Comparison of ENCODE assay signal across 8 cellular contexts in genomic region chr16:81077077-81077940, GRCh38. TPM values are rescaled to one million over a fixed set of nuclear protein-coding genes. Genes with fewer than 3 reads are reported as not detected.
A peak's percentile ranks its signal among the peaks of the same experiment; 100 is the strongest.
DNase-seq lines count a peak whose midpoint lies in the region; ATAC-seq, FAIRE-seq and TF ChIP-seq lines count a peak whose summit lies in the region.

A gene with protein sequence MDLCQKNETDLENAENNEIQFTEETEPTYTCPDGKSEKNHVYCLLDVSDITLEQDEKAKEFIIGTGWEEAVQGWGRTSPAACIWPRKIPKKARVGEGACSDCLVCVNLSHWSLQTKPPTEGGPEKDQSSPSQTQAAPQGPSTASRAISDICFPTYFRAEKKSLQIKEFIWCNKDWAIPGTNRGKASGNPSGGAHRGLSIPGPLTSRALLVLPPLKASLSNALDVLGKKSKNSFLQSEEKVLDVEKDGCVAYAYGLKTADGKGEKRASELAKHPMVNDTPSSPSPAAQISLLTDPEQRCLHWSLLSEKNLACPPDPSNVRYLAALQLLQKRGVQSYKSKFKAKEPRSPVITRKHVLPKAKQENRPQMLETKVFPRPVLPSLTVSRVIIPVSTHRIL (minus strand): TSS chr16:81077238. CDS start chr16:81063955, 13,283 bp downstream.

- no peak for FAIRE-seq in kidney (lab: Jason Lieb, UNC)

- H3K9me3 ChIP-seq in kidney (ENCODE audit: control insufficient read depth in 1 of 2, low read length in 2 of 2), result no peaks in the 10 kb centered on the region

- H3K27ac ChIP-seq in kidney (ENCODE audit: low read depth in 2 of 2, low read length in 2 of 2), result peak within 1 kb of the TSS; percentile 95 to 97

- peak; percentile 83 to 89 for DNase-seq in AML-193 (lab: John Stamatoyannopoulos, UW)
- peak; percentile 82 for DNase-seq in NCI-H345 treated with DMSO at 0.1 percent for 48 hours (lab: John Stamatoyannopoulos, UW; ENCODE audit: unreplicated experiment)
- DNase-seq in cerebellar nuclear complex (lab: John Stamatoyannopoulos, UW), result peak; percentile 89 to 92
- DNase-seq in kidney, result peak; percentile 99
- peak; percentile 95 to 97 (median 96) for DNase-seq in stimulated activated CD4-positive, alpha-beta T cell treated with anti-CD3 and anti-CD28 coated beads, Interleukin-12 subunit alpha, Interleukin-12 subunit beta, amount 100 ng/mL, for 48 hours (ENCODE audit: low read depth in 2 of 3, low spot score in 1 of 3)

- TF ChIP-seq CTCF in kidney (IDR thresholded peaks at IDR 0.05; ENCODE audit: borderline replicate concordance, extremely low read depth, insufficient read depth), result no peak

- H3K4me1 ChIP-seq in kidney (ENCODE audit: control insufficient read depth in 1 of 2, insufficient read depth in 1 of 2, low read depth in 1 of 2, low read length in 2 of 2), result peaks cover 0 to 3% of the 10 kb centered on the region in 2 donors

- H3K9ac ChIP-seq in kidney (ENCODE audit: low read length in 2 of 2), result peak within 1 kb of the TSS; percentile 92 to 97

- H3K36me3 ChIP-seq in kidney (ENCODE audit: control insufficient read depth in 1 of 2, insufficient read depth in 2 of 2, low read length in 2 of 2), result peaks cover 0 to 5% of the 10 kb centered on the region in 2 donors

- H3K4me3 ChIP-seq in kidney (ENCODE audit: low read length in 2 of 2), result peak within 1 kb of the TSS; percentile 90 to 96

- ATAC-seq in GM19043 (IDR thresholded peaks at IDR 0.05; ENCODE audit: low read depth, unreplicated experiment) (peak; percentile 92), HG03342 (IDR thresholded peaks at IDR 0.05; ENCODE audit: unreplicated experiment) (peak; percentile 95)
- ATAC-seq in activated CD4-positive, CD25-positive, alpha-beta regulatory T cell treated with anti-CD3 and anti-CD28 coated beads, Interleukin-2, amount 50 U/mL, for 24 hours, result peak; percentile 90 to 91

- intact Hi-C loops in kidney (cut with DNase I), result no loop called here

RNA-seq across cellular contexts. Expression of the gene that starts here (rescaled TPM):
- total RNA-seq in kidney, result 1.7 TPM
- 0.47 TPM for polyA plus RNA-seq in kidney (ENCODE audit: insufficient read depth, low read depth, low replicate concordance)

Comparison
In these comparisons a context has a peak if more than half of its experiments do, and no peak if none do; other contexts are left out.
1. Peak in every context shown above with its lines: DNase-seq, ATAC-seq, H3K4me3 ChIP-seq and H3K27ac ChIP-seq.